In genomic region chr19:48933382-48933932, GRCh38 we compare ENCODE assay signal across 8 cellular contexts. TPM values are rescaled to one million over a fixed set of nuclear protein-coding genes. Genes with fewer than 3 reads are reported as not detected.
DNase-seq lines count a peak whose midpoint lies in the region; ATAC-seq, FAIRE-seq and TF ChIP-seq lines count a peak whose summit lies in the region.

Gene DHDH, plus strand, starts transcription at chr19:48933699. Its CDS starts 23 bp downstream, at chr19:48933722.

- peaks cover 3 to 8% (median 6%) of the 10 kb centered on the region in 4 experiments; a peak in 6 of 7 replicates for H3K4me1 ChIP-seq in H1 (replicated peaks in 1 of 4; ENCODE audit: control insufficient read depth in 3 of 4, insufficient read depth in 4 of 4, low read length in 3 of 4)

- FAIRE-seq in H1 (lab: Jason Lieb, UNC), result peak; percentile 84

- POLR2A ChIA-PET in H1 (lab: Charles Lee; ENCODE audit: partially characterized antibody), result interaction anchor here (0.6 to 2.5 kb wide), 16 partner anchors 9 to 318 kb away, joined by 3 to 12 read pairs (median 4); partner anchors contain the start of genes FAM83E, FTL and PPP1R15A

- no peaks in the 10 kb centered on the region for H3K9me3 ChIP-seq in H1 (ENCODE audit: insufficient read depth in 2 of 2, low read depth in 1 of 2, low read length in 1 of 2)

- no peak within 1 kb of the TSS for H2BK20ac ChIP-seq in H1 (ENCODE audit: low read length)

- DNase-seq in DMS 273 treated with DMSO at 0.1 percent for 48 hours (lab: John Stamatoyannopoulos, UW) (peak; percentile 45), NCI-H82 (lab: John Stamatoyannopoulos, UW) (peak; percentile 95), H1 (ENCODE audit: low read depth in 1 of 2, low spot score in 2 of 2) (peak; percentile 92 to 97), mesenteric fat pad (ENCODE audit: low spot score) (peak; percentile 93), SKM-1 (lab: John Stamatoyannopoulos, UW; ENCODE audit: unreplicated experiment) (no peak)
- peak; percentile 58 to 63 for DNase-seq in activated CD8-positive, alpha-beta memory T cell treated with anti-CD3 and anti-CD28 coated beads for 4 hours (ENCODE audit: low read depth in 2 of 2)
- peak; percentile 66 for DNase-seq in stimulated activated CD8-positive, alpha-beta memory T cell treated with anti-CD3 and anti-CD28 coated beads, Interleukin-12 subunit alpha, Interleukin-12 subunit beta, amount 100 ng/mL, for 4 hours (ENCODE audit: low read depth)

- CTCF ChIA-PET in H1 (lab: Charles Lee; ENCODE audit: partially characterized antibody), result interaction anchor here (0.6 to 2.4 kb wide), 15 partner anchors 11 to 146 kb away, joined by 3 to 14 read pairs (median 4); partner anchors contain the start of genes GYS1 and RUVBL2

- H4K8ac ChIP-seq in H1 (ENCODE audit: extremely low read depth, insufficient read depth, low read length), result peak within 1 kb of the TSS; percentile 93

- no peak within 1 kb of the TSS for H4K91ac ChIP-seq in H1 (replicated peaks; ENCODE audit: insufficient read length, low read length)

- H2BK12ac ChIP-seq in H1 (ENCODE audit: low read depth, low read length), result no peak within 1 kb of the TSS; the same call in 1 of the 2 replicates

- TF ChIP-seq EP300 in H1 (IDR thresholded peaks at IDR 0.05; ENCODE audit: borderline replicate concordance in 1 of 2, low read depth in 2 of 2, low read length in 2 of 2), result no peak

- H2AK5ac ChIP-seq in H1 (ENCODE audit: low read depth, low read length), result no peak within 1 kb of the TSS

- H4K20me1 ChIP-seq in H1 (replicated peaks in 1 of 2; ENCODE audit: control insufficient read depth in 1 of 2, insufficient read depth in 2 of 2, low read length in 2 of 2), result no peaks in the 10 kb centered on the region

- H3K79me2 ChIP-seq in H1 (ENCODE audit: control insufficient read depth in 1 of 2, insufficient read depth in 2 of 2, low read length in 2 of 2), result no peaks in the 10 kb centered on the region

- no peak within 1 kb of the TSS for H2BK120ac ChIP-seq in H1 (replicated peaks; ENCODE audit: low read depth, low read length)

- peaks cover 0 to 14% (median 10%) of the 10 kb centered on the region in 4 experiments; a peak in 5 of 7 replicates for H3K27me3 ChIP-seq in H1 (replicated peaks in 1 of 4; ENCODE audit: control insufficient read depth in 3 of 4, extremely low read depth in 1 of 4, insufficient read depth in 3 of 4, low read length in 3 of 4)

- peak within 1 kb of the TSS; percentile 80; the same call in 1 of the 2 replicates for H3K18ac ChIP-seq in H1 (ENCODE audit: extremely low read depth, low read length)

- H3K36me3 ChIP-seq in H1 (ENCODE audit: control insufficient read depth in 2 of 4, insufficient read depth in 4 of 4, low read length in 3 of 4), result no peaks in the 10 kb centered on the region

- H3K27ac ChIP-seq in H1 (ENCODE audit: low read depth, low read length), result no peak within 1 kb of the TSS

- peak within 1 kb of the TSS in 1 of 4 experiments; percentile 14; a peak in 1 of 7 replicates for H3K9ac ChIP-seq in H1 (replicated peaks in 1 of 4; ENCODE audit: extremely low read depth in 1 of 4, low read depth in 3 of 4, low read length in 3 of 4)

- no peak for TF ChIP-seq CTCF in H1 (IDR thresholded peaks at IDR 0.05; ENCODE audit: control extremely low read depth in 1 of 3, insufficient read depth in 1 of 3, low read depth in 1 of 3, low read length in 3 of 3)

- H3K14ac ChIP-seq in H1 (ENCODE audit: insufficient read length), result no peak within 1 kb of the TSS

- H2BK5ac ChIP-seq in H1 (ENCODE audit: low read depth, low read length), result no peak within 1 kb of the TSS

- H4K5ac ChIP-seq in H1 (ENCODE audit: insufficient read length, low read depth, low read length), result peak within 1 kb of the TSS; percentile 76

- no peaks in the 10 kb centered on the region; the same call in 1 of the 2 replicates for H3K23me2 ChIP-seq in H1 (ENCODE audit: low read depth, low read length)

- no peaks in the 10 kb centered on the region; the same call in 1 of the 2 replicates for H3K79me1 ChIP-seq in H1 (ENCODE audit: low read depth, low read length)

- peak in 1 of 2 experiments; percentile 73; a peak in 2 of 3 replicates for TF ChIP-seq POLR2A in H1 (IDR thresholded peaks at IDR 0.05; ENCODE audit: control extremely low read depth in 1 of 2, low read depth in 2 of 2, low read length in 2 of 2)

- no peak within 1 kb of the TSS for H3K56ac ChIP-seq in H1 (replicated peaks; ENCODE audit: insufficient read length, low read depth, low read length)

- H2AFZ ChIP-seq in H1 (ENCODE audit: low read length), result peak within 1 kb of the TSS; percentile 85

- no peak within 1 kb of the TSS for H3K4ac ChIP-seq in H1 (replicated peaks; ENCODE audit: insufficient read length, low read depth, low read length)

- peak within 1 kb of the TSS; percentile 2 to 58 (median 36); a peak in 7 of 8 replicates for H3K4me3 ChIP-seq in H1 (ENCODE audit: extremely low read depth in 1 of 4, insufficient read depth in 2 of 4, low read depth in 3 of 4, low read length in 4 of 4)

- H2BK15ac ChIP-seq in H1 (ENCODE audit: low read length), result no peak within 1 kb of the TSS

- 2% methylated on average over 43 of the region's 43 CpGs; no CpG with 5 or more reads in 1 of the 2 experiments for WGBS in H1 (ENCODE audit: extremely low coverage in 1 of 2, insufficient coverage in 1 of 2, insufficient read length in 1 of 2, insufficient replicate concordance in 2 of 2, low coverage in 1 of 2, low lambda C conversion rate in 2 of 2, missing lambda C conversion rate in 1 of 2), 2 experiments

- H3K23ac ChIP-seq in H1 (ENCODE audit: insufficient read length), result no peak within 1 kb of the TSS

- peak within 1 kb of the TSS; percentile 80 to 84 for H3K4me2 ChIP-seq in H1 (ENCODE audit: insufficient read depth in 1 of 2, low read depth in 2 of 2, low read length in 2 of 2)

- peak; percentile 43 for ATAC-seq in HG03432 (IDR thresholded peaks at IDR 0.05; ENCODE audit: unreplicated experiment)

- no peak for TF ChIP-seq RAD21 in H1 (IDR thresholded peaks at IDR 0.05 in 1 of 2, conservative IDR thresholded peaks at IDR 0.05 in 1 of 2; ENCODE audit: low read depth in 2 of 2, low read length in 2 of 2)

TF ChIP-seq in H1, 55 proteins besides CTCF, POLR2A, EP300 and RAD21 (continues in another document):
- TF ChIP-seq EZH2 (IDR thresholded peaks at IDR 0.05; ENCODE audit: low read depth, low read length, severe bottlenecking), result peak; percentile 41
- no peak for TF ChIP-seq KDM5A (IDR thresholded peaks at IDR 0.05; ENCODE audit: low read length)
- TF ChIP-seq SRF (IDR thresholded peaks at IDR 0.05; ENCODE audit: low read depth, low read length), result no peak
- no peak for TF ChIP-seq TCF12 (IDR thresholded peaks at IDR 0.05; ENCODE audit: low read depth, low read length)
- peak; percentile 80 for TF ChIP-seq YY1 (IDR thresholded peaks at IDR 0.05; ENCODE audit: low read depth, low read length)
- TF ChIP-seq CBX5 (IDR thresholded peaks at IDR 0.05; ENCODE audit: low read depth, low read length), result no peak
- no peak for TF ChIP-seq BCL11A (IDR thresholded peaks at IDR 0.05; ENCODE audit: low read depth in 2 of 2, low read length in 2 of 2)
- no peak for TF ChIP-seq KDM1A (IDR thresholded peaks at IDR 0.05; ENCODE audit: borderline replicate concordance, low read length)
- peak; percentile 80 for TF ChIP-seq TAF1 (IDR thresholded peaks at IDR 0.05; ENCODE audit: low read depth, low read length)
- no peak for TF ChIP-seq GABPA (IDR thresholded peaks at IDR 0.05; ENCODE audit: borderline replicate concordance, insufficient read depth, low read length)
- TF ChIP-seq CHD2 (IDR thresholded peaks at IDR 0.05; ENCODE audit: low read length), result no peak
- TF ChIP-seq EGR1 (IDR thresholded peaks at IDR 0.05; ENCODE audit: borderline replicate concordance, low read depth, low read length), result peak; percentile 62; the same call in 1 of the 2 replicates
- TF ChIP-seq NRF1 (IDR thresholded peaks at IDR 0.05; ENCODE audit: low read depth, low read length), result no peak
- TF ChIP-seq CREB1 (IDR thresholded peaks at IDR 0.05), result peak; percentile 14; the same call in 1 of the 2 replicates
- TF ChIP-seq CHD1 (IDR thresholded peaks at IDR 0.05; ENCODE audit: low read depth, low read length), result no peak
- peak; percentile 51; the same call in 1 of the 2 replicates for TF ChIP-seq SP4 (IDR thresholded peaks at IDR 0.05; ENCODE audit: low read length)
- no peak for TF ChIP-seq RFX5 (IDR thresholded peaks at IDR 0.05; ENCODE audit: borderline replicate concordance, low read depth, low read length)
- no peak for TF ChIP-seq POU5F1 (IDR thresholded peaks at IDR 0.05; ENCODE audit: low read depth, low read length)
- TF ChIP-seq, protein P1, sequence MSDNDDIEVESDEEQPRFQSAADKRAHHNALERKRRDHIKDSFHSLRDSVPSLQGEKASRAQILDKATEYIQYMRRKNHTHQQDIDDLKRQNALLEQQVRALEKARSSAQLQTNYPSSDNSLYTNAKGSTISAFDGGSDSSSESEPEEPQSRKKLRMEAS (IDR thresholded peaks at IDR 0.05), result peak; percentile 87
- no peak for TF ChIP-seq HDAC6 (IDR thresholded peaks at IDR 0.05; ENCODE audit: low read depth, low read length)
- TF ChIP-seq TBP (IDR thresholded peaks at IDR 0.05; ENCODE audit: low read depth, low read length), result peak; percentile 75; the same call in 1 of the 2 replicates
- no peak for TF ChIP-seq SAP30 (IDR thresholded peaks at IDR 0.05; ENCODE audit: insufficient read depth, insufficient replicate concordance, low read length)
- TF ChIP-seq SUZ12 (IDR thresholded peaks at IDR 0.05; ENCODE audit: low read length), result no peak
- no peak for TF ChIP-seq RXRA (IDR thresholded peaks at IDR 0.05; ENCODE audit: insufficient read depth, low read depth, low read length)
- peak; percentile 68; the same call in 1 of the 2 replicates for TF ChIP-seq POLR2AphosphoS5 (IDR thresholded peaks at IDR 0.05; ENCODE audit: low read depth, low read length)

RNA-seq across cellular contexts. Expression of gene DHDH, which starts in this region (rescaled TPM):
- total RNA-seq in H1 (2021; fragmentation: NEBNext Ultra II Directional; extraction: Animal tissue kit (Norgen Biotek cat#: 25700)), result 2.2 and 2.7 TPM in 2 replicates
- 2.8 and 2.9 TPM in 2 replicates for polyA plus RNA-seq in H1 (2011; rRNA removed)
- 2.7 TPM for polyA plus RNA-seq in H1 (2011; cell fraction: cytosol; rRNA removed)
- 3.1 TPM for polyA plus RNA-seq in H1 (2011; cell fraction: nucleus; rRNA removed)
- polyA plus RNA-seq in H1 (2012, experiment 1 of 2), result 2.0 to 3.1 TPM (median 2.4 TPM) in 4 replicates
- 1.7 TPM for polyA plus RNA-seq in H1 (2012, experiment 2 of 2)
- polyA plus RNA-seq in H1 (2013, experiment 1 of 2), result 1.2 TPM
- polyA plus RNA-seq in H1 (2013, experiment 2 of 2), result 1.2 TPM
- polyA minus RNA-seq in H1 (2011; rRNA and poly(A)+ RNA removed), result 0.34 and 0.35 TPM in 2 replicates
- polyA minus RNA-seq in H1 (2011; cell fraction: cytosol; rRNA and poly(A)+ RNA removed), result 1.8 TPM
- 0.60 TPM for polyA minus RNA-seq in H1 (2011; cell fraction: nucleus; rRNA and poly(A)+ RNA removed)
- total RNA-seq in mesenteric fat pad, result 0.61 TPM

Comparison
In these comparisons a context has a peak if more than half of its experiments do, and no peak if none do; other contexts are left out.
1. Peak in DNase-seq in mesenteric fat pad; RNA of the gene not detected or under 1 TPM.